Comparison of ENCODE assay signal across 1 cellular context in genomic region chr4:41358626-41359025, GRCh38.
A peak's percentile ranks its signal among the peaks of the same experiment; 100 is the strongest.
TF ChIP-seq lines count a peak whose summit lies in the region.

No MANE protein-coding gene starts in this region.

TF ChIP-seq in liver, 16 proteins besides CTCF, POLR2A, EP300 and RAD21 (continued from another document):
- TF ChIP-seq, protein P1, sequence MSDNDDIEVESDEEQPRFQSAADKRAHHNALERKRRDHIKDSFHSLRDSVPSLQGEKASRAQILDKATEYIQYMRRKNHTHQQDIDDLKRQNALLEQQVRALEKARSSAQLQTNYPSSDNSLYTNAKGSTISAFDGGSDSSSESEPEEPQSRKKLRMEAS (IDR thresholded peaks at IDR 0.05), result peak; percentile 38
- TF ChIP-seq GABPA (IDR thresholded peaks at IDR 0.05 in 1 of 2, conservative IDR thresholded peaks at IDR 0.05 in 1 of 2) (peak in 1 of 2 donors; percentile 18), RXRA (IDR thresholded peaks at IDR 0.05) (peak in 1 of 2 donors; percentile 63), REST (IDR thresholded peaks at IDR 0.05) (peak; percentile 22)
